In the genomic region with DNA sequence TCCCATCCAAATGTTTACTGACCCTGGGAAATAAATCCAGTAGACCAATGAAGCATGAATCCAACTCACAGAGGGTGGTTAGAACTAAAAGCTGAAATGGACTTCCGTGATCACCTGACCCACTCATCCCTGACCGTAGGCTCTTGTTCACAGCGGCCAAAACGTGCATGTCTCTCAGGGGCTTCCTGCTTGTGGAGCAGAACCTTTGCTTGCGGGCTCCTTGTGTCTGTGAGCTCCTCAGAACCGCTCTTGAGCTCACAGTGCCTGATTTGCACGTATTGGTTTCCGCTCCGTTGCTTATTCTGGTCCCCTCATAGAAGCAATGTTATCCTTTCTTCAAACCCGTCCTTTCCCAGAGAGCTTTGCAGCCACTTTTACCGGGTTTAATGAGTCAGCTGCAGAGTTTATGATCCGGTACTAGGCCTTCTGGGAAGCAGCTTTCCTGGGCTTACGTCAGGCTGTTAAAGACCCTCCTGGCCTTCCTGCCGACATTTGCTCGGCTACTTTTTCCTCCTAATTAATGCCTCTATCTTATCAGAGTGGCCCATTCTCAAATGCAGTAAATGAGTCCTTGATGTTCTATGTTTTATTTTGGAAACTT, we compare ENCODE assay signal across 1 cellular context.
TF ChIP-seq lines count a peak whose summit lies in the region.

No MANE protein-coding gene starts in this region.

TF ChIP-seq in HepG2, 621 proteins besides CTCF, POLR2A, EP300 and RAD21 (continued from another document and continues in another):
- 0 out of 2 replicates have a peak, but pooled peaks have one; percentile 29 for TF ChIP-seq ZNF710 (CRISPR knock-in tag; IDR thresholded peaks at IDR 0.05; ENCODE audit: borderline replicate concordance)
- no peak for TF ChIP-seq NONO (IDR thresholded peaks at IDR 0.05)
- TF ChIP-seq NONO (CRISPR knock-in tag; conservative IDR thresholded peaks at IDR 0.05): 0 out of 2 replicates have a peak, but pooled peaks have one; percentile 72
- 0 out of 4 replicates have a peak, but pooled peaks of 1 of the 2 experiments have one; percentile 0 for TF ChIP-seq MAFK (conservative IDR thresholded peaks at IDR 0.05 in 1 of 2, IDR thresholded peaks at IDR 0.05 in 1 of 2; ENCODE audit: low read length in 2 of 2)
- TF ChIP-seq NR2F2 (IDR thresholded peaks at IDR 0.05; ENCODE audit: borderline replicate concordance, low read depth): peak; percentile 9; the same call in 1 of the 2 replicates
- 0 out of 2 replicates have a peak, but pooled peaks have one; percentile 9 for TF ChIP-seq TGIF2 (CRISPR knock-in tag; IDR thresholded peaks at IDR 0.05)
- TF ChIP-seq, protein P1, sequence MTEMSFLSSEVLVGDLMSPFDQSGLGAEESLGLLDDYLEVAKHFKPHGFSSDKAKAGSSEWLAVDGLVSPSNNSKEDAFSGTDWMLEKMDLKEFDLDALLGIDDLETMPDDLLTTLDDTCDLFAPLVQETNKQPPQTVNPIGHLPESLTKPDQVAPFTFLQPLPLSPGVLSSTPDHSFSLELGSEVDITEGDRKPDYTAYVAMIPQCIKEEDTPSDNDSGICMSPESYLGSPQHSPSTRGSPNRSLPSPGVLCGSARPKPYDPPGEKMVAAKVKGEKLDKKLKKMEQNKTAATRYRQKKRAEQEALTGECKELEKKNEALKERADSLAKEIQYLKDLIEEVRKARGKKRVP (CRISPR knock-in tag; IDR thresholded peaks at IDR 0.05): peak in 1 of 2 experiments; percentile 90; a peak in 2 of 4 replicates
- TF ChIP-seq ZNF720 (CRISPR knock-in tag; IDR thresholded peaks at IDR 0.05): no peak
- TF ChIP-seq GATAD1 (CRISPR knock-in tag; IDR thresholded peaks at IDR 0.05): no peak
- TF ChIP-seq, protein P2, sequence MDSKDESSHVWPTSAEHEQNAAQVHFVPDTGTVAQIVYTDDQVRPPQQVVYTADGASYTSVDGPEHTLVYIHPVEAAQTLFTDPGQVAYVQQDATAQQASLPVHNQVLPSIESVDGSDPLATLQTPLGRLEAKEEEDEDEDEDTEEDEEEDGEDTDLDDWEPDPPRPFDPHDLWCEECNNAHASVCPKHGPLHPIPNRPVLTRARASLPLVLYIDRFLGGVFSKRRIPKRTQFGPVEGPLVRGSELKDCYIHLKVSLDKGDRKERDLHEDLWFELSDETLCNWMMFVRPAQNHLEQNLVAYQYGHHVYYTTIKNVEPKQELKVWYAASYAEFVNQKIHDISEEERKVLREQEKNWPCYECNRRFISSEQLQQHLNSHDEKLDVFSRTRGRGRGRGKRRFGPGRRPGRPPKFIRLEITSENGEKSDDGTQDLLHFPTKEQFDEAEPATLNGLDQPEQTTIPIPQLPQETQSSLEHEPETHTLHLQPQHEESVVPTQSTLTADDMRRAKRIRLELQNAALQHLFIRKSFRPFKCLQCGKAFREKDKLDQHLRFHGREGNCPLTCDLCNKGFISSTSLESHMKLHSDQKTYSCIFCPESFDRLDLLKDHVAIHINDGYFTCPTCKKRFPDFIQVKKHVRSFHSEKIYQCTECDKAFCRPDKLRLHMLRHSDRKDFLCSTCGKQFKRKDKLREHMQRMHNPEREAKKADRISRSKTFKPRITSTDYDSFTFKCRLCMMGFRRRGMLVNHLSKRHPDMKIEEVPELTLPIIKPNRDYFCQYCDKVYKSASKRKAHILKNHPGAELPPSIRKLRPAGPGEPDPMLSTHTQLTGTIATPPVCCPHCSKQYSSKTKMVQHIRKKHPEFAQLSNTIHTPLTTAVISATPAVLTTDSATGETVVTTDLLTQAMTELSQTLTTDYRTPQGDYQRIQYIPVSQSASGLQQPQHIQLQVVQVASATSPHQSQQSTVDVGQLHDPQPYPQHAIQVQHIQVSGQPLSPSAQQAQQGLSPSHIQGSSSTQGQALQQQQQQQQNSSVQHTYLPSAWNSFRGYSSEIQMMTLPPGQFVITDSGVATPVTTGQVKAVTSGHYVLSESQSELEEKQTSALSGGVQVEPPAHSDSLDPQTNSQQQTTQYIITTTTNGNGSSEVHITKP (CRISPR knock-in tag; IDR thresholded peaks at IDR 0.05; ENCODE audit: low read depth): 0 out of 2 replicates have a peak, but pooled peaks have one; percentile 38
- no peak for TF ChIP-seq ATF7-NPFF (CRISPR knock-in tag; IDR thresholded peaks at IDR 0.05; ENCODE audit: low read depth)
- TF ChIP-seq RXRB (CRISPR knock-in tag; IDR thresholded peaks at IDR 0.05; ENCODE audit: borderline replicate concordance): peak; percentile 9
- TF ChIP-seq SOX13 (IDR thresholded peaks at IDR 0.05): no peak
- TF ChIP-seq SOX13 (CRISPR knock-in tag; conservative IDR thresholded peaks at IDR 0.05 in 1 of 2, IDR thresholded peaks at IDR 0.05 in 1 of 2): peak in 1 of 2 experiments; percentile 27; a peak in 1 of 4 replicates
- TF ChIP-seq ZNF543 (CRISPR knock-in tag; IDR thresholded peaks at IDR 0.05): 0 out of 2 replicates have a peak, but pooled peaks have one; percentile 32
- peak; percentile 13 for TF ChIP-seq GATAD2A (CRISPR knock-in tag; IDR thresholded peaks at IDR 0.05)
- TF ChIP-seq IKZF5 (CRISPR knock-in tag; IDR thresholded peaks at IDR 0.05): 0 out of 2 replicates have a peak, but pooled peaks have one; percentile 39
- TF ChIP-seq, protein P3, sequence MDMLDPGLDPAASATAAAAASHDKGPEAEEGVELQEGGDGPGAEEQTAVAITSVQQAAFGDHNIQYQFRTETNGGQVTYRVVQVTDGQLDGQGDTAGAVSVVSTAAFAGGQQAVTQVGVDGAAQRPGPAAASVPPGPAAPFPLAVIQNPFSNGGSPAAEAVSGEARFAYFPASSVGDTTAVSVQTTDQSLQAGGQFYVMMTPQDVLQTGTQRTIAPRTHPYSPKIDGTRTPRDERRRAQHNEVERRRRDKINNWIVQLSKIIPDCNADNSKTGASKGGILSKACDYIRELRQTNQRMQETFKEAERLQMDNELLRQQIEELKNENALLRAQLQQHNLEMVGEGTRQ (IDR thresholded peaks at IDR 0.05; ENCODE audit: low read depth, low read length): no peak
- TF ChIP-seq, protein P3 (CRISPR knock-in tag; IDR thresholded peaks at IDR 0.05; ENCODE audit: borderline replicate concordance): peak; percentile 70; the same call in 1 of the 2 replicates
- TF ChIP-seq HNF1B (CRISPR knock-in tag; IDR thresholded peaks at IDR 0.05): 0 out of 2 replicates have a peak, but pooled peaks have one; percentile 61
- TF ChIP-seq, protein P4, sequence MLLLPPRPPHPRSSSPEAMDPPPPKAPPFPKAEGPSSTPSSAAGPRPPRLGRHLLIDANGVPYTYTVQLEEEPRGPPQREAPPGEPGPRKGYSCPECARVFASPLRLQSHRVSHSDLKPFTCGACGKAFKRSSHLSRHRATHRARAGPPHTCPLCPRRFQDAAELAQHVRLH (CRISPR knock-in tag; IDR thresholded peaks at IDR 0.05; ENCODE audit: borderline replicate concordance, low read depth): 0 out of 2 replicates have a peak, but pooled peaks have one; percentile 14
- peak; percentile 46; the same call in 1 of the 2 replicates for TF ChIP-seq KDM2A (CRISPR knock-in tag; IDR thresholded peaks at IDR 0.05; ENCODE audit: borderline replicate concordance, low read depth)
- TF ChIP-seq IRF2 (CRISPR knock-in tag; IDR thresholded peaks at IDR 0.05): peak; percentile 12
- TF ChIP-seq ZNF432 (CRISPR knock-in tag; IDR thresholded peaks at IDR 0.05; ENCODE audit: borderline replicate concordance): no peak
- peak; percentile 37; the same call in 1 of the 2 replicates for TF ChIP-seq MAX (IDR thresholded peaks at IDR 0.05)
- TF ChIP-seq FOXP1 (IDR thresholded peaks at IDR 0.05): no peak
- TF ChIP-seq FOXP1 (CRISPR knock-in tag; IDR thresholded peaks at IDR 0.05): 0 out of 2 replicates have a peak, but pooled peaks have one; percentile 31
- TF ChIP-seq MBD4 (IDR thresholded peaks at IDR 0.05; ENCODE audit: borderline replicate concordance, low read length): peak; percentile 14; the same call in 1 of the 2 replicates
- 0 out of 2 replicates have a peak, but pooled peaks have one; percentile 39 for TF ChIP-seq ZFY (CRISPR knock-in tag; IDR thresholded peaks at IDR 0.05)
- 0 out of 2 replicates have a peak, but pooled peaks have one; percentile 21 for TF ChIP-seq MYPOP (CRISPR knock-in tag; IDR thresholded peaks at IDR 0.05)
- TF ChIP-seq DMAP1 (CRISPR knock-in tag; IDR thresholded peaks at IDR 0.05): peak; percentile 60; the same call in 1 of the 2 replicates
- 0 out of 2 replicates have a peak, but pooled peaks have one; percentile 70 for TF ChIP-seq MIXL1 (CRISPR knock-in tag; IDR thresholded peaks at IDR 0.05)
- 0 out of 2 replicates have a peak, but pooled peaks have one; percentile 40 for TF ChIP-seq ZNF280D (CRISPR knock-in tag; IDR thresholded peaks at IDR 0.05)
- no peak for TF ChIP-seq DNMT1 (CRISPR knock-in tag; IDR thresholded peaks at IDR 0.05)
- TF ChIP-seq ZSCAN9 (CRISPR knock-in tag; IDR thresholded peaks at IDR 0.05; ENCODE audit: borderline replicate concordance): peak; percentile 9; the same call in 1 of the 2 replicates
- TF ChIP-seq GABPA (IDR thresholded peaks at IDR 0.05; ENCODE audit: low read depth, low read length): no peak
- peak; percentile 42; the same call in 1 of the 2 replicates for TF ChIP-seq GABPA (CRISPR knock-in tag; IDR thresholded peaks at IDR 0.05; ENCODE audit: low read depth)
